In the genomic region with DNA sequence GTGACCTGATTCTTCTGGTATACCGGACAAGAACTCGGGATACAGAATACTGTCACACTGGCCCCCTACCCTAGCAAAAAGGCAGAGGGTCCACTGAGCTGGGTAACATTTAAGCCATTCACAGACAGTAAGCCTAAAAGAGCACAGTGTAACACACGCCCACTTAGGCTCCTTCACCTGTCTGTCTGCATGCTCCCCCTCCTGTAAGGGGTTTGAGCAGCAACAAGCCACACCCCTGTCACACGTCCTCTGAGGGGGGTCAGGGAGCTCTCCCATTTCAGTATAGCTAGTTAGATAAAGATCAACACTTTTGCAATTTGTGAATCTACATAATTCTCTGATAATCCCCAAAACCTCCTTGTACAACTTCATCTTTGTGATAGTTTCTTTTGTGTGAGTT, we compare ENCODE assay signal across 10 cellular contexts.
"Had no signal": no experiment of that assay in that cellular context is flagged by ENCODE, and none has a peak within 500 bp of the region (broad histone marks: within the 10 kb centered on the region; RNA-seq: fewer than 3 reads in every experiment).

No MANE protein-coding gene starts in this region.

- H3K27me3 Mint-ChIP-seq: IgD-negative memory B cell had no signal

- H3K4me2 ChIP-seq: KMS-11 had no signal

- H3K9ac ChIP-seq: KMS-11 had no signal

- H3K4me1 ChIP-seq: HAP-1 had no signal

- FAIRE-seq: HepG2, HTR-8/SVneo had no signal

- H3K36me3 ChIP-seq: HAP-1 had no signal

- H3K27ac Mint-ChIP-seq: HFFc6, IgD-negative memory B cell had no signal

- H3K4me3 Mint-ChIP-seq: HFFc6, IgD-negative memory B cell had no signal

- ATAC-seq: HCT116, HepG2 had no signal

- H3K9me3 ChIP-seq: HAP-1 had no signal

- H3K4me3 ChIP-seq: HAP-1 had no signal

- H3K36me3 Mint-ChIP-seq: IgD-negative memory B cell had no signal

- H3K4me1 Mint-ChIP-seq: IgD-negative memory B cell had no signal

- DNase-seq: GOT3, H7, HFFc6, KBM-7 had no signal

- H3K27ac ChIP-seq: KMS-11 had no signal
